Comparison of ENCODE assay signal across 1 cellular context in the genomic region with DNA sequence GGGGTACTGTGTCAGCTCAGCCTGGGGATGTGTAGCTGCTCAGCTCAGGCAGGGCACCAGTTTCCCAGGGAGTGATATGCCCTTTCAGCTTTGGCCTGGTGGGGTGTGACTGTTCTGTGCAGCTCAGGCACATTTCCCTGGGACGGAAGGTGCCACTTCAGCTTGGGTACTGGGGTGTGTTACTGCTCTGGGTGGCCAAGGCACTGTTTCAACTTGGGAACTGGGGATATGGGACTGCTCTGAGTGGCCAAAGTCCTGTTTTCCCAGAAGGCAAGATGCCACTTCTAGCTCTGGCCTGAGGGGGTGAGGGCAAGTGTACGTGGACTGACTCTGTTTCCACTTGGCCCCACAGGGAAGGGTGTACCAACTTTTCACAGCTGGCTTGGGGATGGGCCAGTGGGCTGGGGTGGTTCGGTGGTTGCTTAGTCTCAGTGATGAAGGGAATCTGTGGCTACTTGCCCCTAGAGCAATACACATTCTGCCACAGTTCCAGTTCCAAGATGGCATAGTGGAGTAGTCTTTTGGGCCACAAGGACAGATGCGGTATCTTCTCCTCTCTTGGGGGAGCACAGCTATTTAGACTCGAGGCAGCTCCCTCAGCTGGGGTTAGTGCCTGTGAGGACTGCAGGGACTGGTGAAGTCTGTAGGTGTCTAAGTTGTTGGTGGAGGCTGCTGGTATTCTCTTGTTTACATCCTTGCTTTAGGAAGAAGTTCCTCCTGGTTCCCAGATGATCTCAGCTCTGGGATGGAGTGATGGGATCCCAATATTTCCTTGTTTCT.
TF ChIP-seq lines count a peak whose summit lies in the region.

No MANE protein-coding gene starts in this region.

TF ChIP-seq in IMR-90, 13 proteins besides CTCF, POLR2A, EP300 and RAD21:
- TF ChIP-seq RCOR1 (IDR thresholded peaks at IDR 0.05; ENCODE audit: insufficient replicate concordance, low read length), result no peak
- TF ChIP-seq CEBPB (IDR thresholded peaks at IDR 0.05; ENCODE audit: low read depth, low read length), result no peak
- TF ChIP-seq FOS (IDR thresholded peaks at IDR 0.05; ENCODE audit: low read depth, low read length), result no peak
- TF ChIP-seq CHD1 (IDR thresholded peaks at IDR 0.05; ENCODE audit: low read depth, low read length), result no peak
- TF ChIP-seq NFE2L2 (IDR thresholded peaks at IDR 0.05; ENCODE audit: low read depth, low read length), result no peak
- TF ChIP-seq SMC3 (IDR thresholded peaks at IDR 0.05; ENCODE audit: low read depth, low read length), result no peak
- TF ChIP-seq, protein P1, sequence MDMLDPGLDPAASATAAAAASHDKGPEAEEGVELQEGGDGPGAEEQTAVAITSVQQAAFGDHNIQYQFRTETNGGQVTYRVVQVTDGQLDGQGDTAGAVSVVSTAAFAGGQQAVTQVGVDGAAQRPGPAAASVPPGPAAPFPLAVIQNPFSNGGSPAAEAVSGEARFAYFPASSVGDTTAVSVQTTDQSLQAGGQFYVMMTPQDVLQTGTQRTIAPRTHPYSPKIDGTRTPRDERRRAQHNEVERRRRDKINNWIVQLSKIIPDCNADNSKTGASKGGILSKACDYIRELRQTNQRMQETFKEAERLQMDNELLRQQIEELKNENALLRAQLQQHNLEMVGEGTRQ (IDR thresholded peaks at IDR 0.05; ENCODE audit: low read depth, low read length), result no peak
- no peak for TF ChIP-seq MAFK (IDR thresholded peaks at IDR 0.05; ENCODE audit: low read depth, low read length)
- no peak for TF ChIP-seq RFX5 (IDR thresholded peaks at IDR 0.05; ENCODE audit: low read depth, low read length)
- no peak for TF ChIP-seq MXI1 (IDR thresholded peaks at IDR 0.05; ENCODE audit: borderline replicate concordance, low read depth, low read length)
- TF ChIP-seq BHLHE40 (IDR thresholded peaks at IDR 0.05; ENCODE audit: low read depth, low read length), result no peak
- no peak for TF ChIP-seq MAZ (IDR thresholded peaks at IDR 0.05; ENCODE audit: borderline replicate concordance, low read depth, low read length)
- TF ChIP-seq, protein P2, sequence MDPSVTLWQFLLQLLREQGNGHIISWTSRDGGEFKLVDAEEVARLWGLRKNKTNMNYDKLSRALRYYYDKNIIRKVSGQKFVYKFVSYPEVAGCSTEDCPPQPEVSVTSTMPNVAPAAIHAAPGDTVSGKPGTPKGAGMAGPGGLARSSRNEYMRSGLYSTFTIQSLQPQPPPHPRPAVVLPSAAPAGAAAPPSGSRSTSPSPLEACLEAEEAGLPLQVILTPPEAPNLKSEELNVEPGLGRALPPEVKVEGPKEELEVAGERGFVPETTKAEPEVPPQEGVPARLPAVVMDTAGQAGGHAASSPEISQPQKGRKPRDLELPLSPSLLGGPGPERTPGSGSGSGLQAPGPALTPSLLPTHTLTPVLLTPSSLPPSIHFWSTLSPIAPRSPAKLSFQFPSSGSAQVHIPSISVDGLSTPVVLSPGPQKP (IDR thresholded peaks at IDR 0.05; ENCODE audit: borderline replicate concordance, low read depth, low read length), result no peak
